1 cellular context compared by ENCODE assay signal in the genomic region with DNA sequence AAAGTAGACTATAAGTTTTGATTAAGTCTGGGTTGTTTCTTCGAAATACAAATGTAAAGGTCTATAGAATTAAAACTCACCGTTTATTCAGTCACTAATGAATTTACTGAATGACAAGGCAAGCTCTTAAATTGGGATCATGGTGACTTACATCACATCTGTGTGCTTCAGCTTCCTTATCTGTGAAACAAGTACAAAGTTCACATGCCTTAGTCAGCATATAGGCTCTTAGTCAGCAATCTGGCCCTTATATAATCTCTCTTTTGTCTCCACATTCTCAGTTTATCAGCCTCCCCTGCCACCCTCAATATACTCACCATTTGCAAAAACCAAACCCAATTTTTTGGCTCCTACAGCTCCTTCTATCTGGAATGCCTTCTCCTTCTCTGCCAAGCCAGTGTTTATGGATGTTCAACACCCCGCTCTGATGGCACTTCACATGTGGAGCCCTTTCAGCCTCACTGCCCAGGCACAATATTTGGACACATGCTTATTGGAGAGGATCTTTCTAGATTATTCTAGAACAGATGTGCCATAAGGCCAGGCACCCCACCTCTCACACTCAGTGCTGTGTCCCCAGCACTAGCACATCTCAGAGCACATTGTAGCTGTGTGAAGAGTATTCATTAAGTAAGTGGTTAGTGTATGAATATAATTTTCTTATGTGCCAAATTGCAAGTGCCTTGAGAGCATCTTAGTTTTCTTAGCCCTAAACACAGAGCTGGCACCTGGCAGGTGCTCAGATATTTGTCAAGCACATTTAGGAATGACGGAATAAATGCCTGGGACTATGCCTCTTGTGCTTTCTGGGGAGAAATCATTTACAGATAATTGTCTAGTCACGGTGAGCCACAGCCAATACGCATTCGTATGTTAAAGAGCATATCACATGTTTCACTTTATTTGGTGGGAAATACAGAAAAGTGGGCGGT.
TF ChIP-seq lines count a peak whose summit lies in the region.

No MANE protein-coding gene starts in this region.

TF ChIP-seq in HepG2, 621 proteins besides CTCF, POLR2A, EP300 and RAD21 (continued from another document and continues in another):
- TF ChIP-seq SIX1 (CRISPR knock-in tag; IDR thresholded peaks at IDR 0.05; ENCODE audit: borderline replicate concordance), result no peak; the same call in 1 of the 2 replicates
- no peak for TF ChIP-seq ZSCAN20 (CRISPR knock-in tag; IDR thresholded peaks at IDR 0.05; ENCODE audit: borderline replicate concordance)
- TF ChIP-seq FOSL1 (CRISPR knock-in tag; IDR thresholded peaks at IDR 0.05; ENCODE audit: borderline replicate concordance), result no peak
- peak; percentile 85 for TF ChIP-seq MED1 (CRISPR knock-in tag; IDR thresholded peaks at IDR 0.05)
- TF ChIP-seq, protein P1, sequence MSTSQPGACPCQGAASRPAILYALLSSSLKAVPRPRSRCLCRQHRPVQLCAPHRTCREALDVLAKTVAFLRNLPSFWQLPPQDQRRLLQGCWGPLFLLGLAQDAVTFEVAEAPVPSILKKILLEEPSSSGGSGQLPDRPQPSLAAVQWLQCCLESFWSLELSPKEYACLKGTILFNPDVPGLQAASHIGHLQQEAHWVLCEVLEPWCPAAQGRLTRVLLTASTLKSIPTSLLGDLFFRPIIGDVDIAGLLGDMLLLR (CRISPR knock-in tag; IDR thresholded peaks at IDR 0.05), result no peak
- no peak for TF ChIP-seq ZNF180 (CRISPR knock-in tag; IDR thresholded peaks at IDR 0.05; ENCODE audit: borderline replicate concordance, low read depth)
- no peak for TF ChIP-seq ZNF572 (CRISPR knock-in tag; IDR thresholded peaks at IDR 0.05)
- TF ChIP-seq, protein P2, sequence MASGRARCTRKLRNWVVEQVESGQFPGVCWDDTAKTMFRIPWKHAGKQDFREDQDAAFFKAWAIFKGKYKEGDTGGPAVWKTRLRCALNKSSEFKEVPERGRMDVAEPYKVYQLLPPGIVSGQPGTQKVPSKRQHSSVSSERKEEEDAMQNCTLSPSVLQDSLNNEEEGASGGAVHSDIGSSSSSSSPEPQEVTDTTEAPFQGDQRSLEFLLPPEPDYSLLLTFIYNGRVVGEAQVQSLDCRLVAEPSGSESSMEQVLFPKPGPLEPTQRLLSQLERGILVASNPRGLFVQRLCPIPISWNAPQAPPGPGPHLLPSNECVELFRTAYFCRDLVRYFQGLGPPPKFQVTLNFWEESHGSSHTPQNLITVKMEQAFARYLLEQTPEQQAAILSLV (CRISPR knock-in tag; IDR thresholded peaks at IDR 0.05; ENCODE audit: borderline replicate concordance), result no peak
- no peak for TF ChIP-seq KDM1A (CRISPR knock-in tag; IDR thresholded peaks at IDR 0.05)
- TF ChIP-seq ZBTB43 (CRISPR knock-in tag; conservative IDR thresholded peaks at IDR 0.05), result no peak
- TF ChIP-seq ETV5 (CRISPR knock-in tag; IDR thresholded peaks at IDR 0.05; ENCODE audit: borderline replicate concordance), result no peak
- no peak; the same call in 1 of the 2 replicates for TF ChIP-seq RBFOX2 (IDR thresholded peaks at IDR 0.05; ENCODE audit: low read depth, low read length)
- peak; percentile 55; the same call in 1 of the 2 replicates for TF ChIP-seq ZNF280D (CRISPR knock-in tag; IDR thresholded peaks at IDR 0.05)
- TF ChIP-seq MNT (IDR thresholded peaks at IDR 0.05), result no peak
- TF ChIP-seq ZNF782 (CRISPR knock-in tag; IDR thresholded peaks at IDR 0.05; ENCODE audit: borderline replicate concordance), result no peak
- no peak for TF ChIP-seq NR3C1 (CRISPR knock-in tag; IDR thresholded peaks at IDR 0.05)
- peak; percentile 76; the same call in 1 of the 2 replicates for TF ChIP-seq FOXP4 (CRISPR knock-in tag; IDR thresholded peaks at IDR 0.05)
- TF ChIP-seq CEBPG (CRISPR knock-in tag; IDR thresholded peaks at IDR 0.05), result peak; percentile 84
- TF ChIP-seq, protein P3, sequence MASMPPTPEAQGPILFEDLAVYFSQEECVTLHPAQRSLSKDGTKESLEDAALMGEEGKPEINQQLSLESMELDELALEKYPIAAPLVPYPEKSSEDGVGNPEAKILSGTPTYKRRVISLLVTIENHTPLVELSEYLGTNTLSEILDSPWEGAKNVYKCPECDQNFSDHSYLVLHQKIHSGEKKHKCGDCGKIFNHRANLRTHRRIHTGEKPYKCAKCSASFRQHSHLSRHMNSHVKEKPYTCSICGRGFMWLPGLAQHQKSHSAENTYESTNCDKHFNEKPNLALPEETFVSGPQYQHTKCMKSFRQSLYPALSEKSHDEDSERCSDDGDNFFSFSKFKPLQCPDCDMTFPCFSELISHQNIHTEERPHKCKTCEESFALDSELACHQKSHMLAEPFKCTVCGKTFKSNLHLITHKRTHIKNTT (CRISPR knock-in tag; IDR thresholded peaks at IDR 0.05), result no peak
- TF ChIP-seq, protein P4, sequence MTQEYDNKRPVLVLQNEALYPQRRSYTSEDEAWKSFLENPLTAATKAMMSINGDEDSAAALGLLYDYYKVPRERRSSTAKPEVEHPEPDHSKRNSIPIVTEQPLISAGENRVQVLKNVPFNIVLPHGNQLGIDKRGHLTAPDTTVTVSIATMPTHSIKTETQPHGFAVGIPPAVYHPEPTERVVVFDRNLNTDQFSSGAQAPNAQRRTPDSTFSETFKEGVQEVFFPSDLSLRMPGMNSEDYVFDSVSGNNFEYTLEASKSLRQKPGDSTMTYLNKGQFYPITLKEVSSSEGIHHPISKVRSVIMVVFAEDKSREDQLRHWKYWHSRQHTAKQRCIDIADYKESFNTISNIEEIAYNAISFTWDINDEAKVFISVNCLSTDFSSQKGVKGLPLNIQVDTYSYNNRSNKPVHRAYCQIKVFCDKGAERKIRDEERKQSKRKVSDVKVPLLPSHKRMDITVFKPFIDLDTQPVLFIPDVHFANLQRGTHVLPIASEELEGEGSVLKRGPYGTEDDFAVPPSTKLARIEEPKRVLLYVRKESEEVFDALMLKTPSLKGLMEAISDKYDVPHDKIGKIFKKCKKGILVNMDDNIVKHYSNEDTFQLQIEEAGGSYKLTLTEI (CRISPR knock-in tag; conservative IDR thresholded peaks at IDR 0.05), result no peak
- peak; percentile 86; the same call in 1 of the 2 replicates for TF ChIP-seq GATA4 (IDR thresholded peaks at IDR 0.05; ENCODE audit: borderline replicate concordance, low read depth)
- no peak for TF ChIP-seq SMARCC2 (IDR thresholded peaks at IDR 0.05)
- no peak for TF ChIP-seq HNRNPL (IDR thresholded peaks at IDR 0.05; ENCODE audit: low read depth, low read length)
- TF ChIP-seq CHD2 (IDR thresholded peaks at IDR 0.05; ENCODE audit: low read depth, low read length), result no peak
- no peak for TF ChIP-seq KIAA2018 (CRISPR knock-in tag; IDR thresholded peaks at IDR 0.05; ENCODE audit: borderline replicate concordance)
- no peak for TF ChIP-seq SP140L (CRISPR knock-in tag; IDR thresholded peaks at IDR 0.05; ENCODE audit: borderline replicate concordance)
